11 cellular contexts compared by ENCODE assay signal in the genomic region with DNA sequence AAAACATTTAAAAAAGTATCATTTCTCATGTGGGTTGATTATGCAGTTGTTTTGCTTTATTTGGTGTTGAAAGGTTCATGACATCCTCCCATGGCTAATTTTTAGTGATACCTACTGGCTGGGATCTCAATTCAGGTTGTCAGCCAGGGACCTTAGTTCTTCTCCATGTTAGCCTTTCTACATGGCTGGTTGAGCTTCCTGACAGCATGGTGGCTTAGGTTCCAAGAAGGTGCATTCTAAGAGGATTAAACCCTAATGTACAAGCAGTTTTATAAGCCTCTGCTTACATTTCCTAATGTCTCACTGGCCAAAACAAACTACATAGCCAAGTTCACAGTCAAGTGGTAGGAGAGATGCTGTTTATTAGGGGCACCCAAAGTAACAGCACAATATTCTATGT. TPM values are rescaled to one million over a fixed set of nuclear protein-coding genes. Genes with fewer than 3 reads are reported as not detected.
"Had no signal": no experiment of that assay in that cellular context is flagged by ENCODE, and none has a peak within 500 bp of the region (broad histone marks: within the 10 kb centered on the region; RNA-seq: fewer than 3 reads in every experiment).

No MANE protein-coding gene starts in this region.

- H3K36me3 ChIP-seq: HAP-1 had no signal

- H3K4me2 ChIP-seq: GM23338 had no signal

- ATAC-seq: GM23338, HCT116 had no signal

- FAIRE-seq: H1, H54 had no signal

- H2AFZ ChIP-seq: GM23248, GM23338 had no signal

- H3K4me3 ChIP-seq: GM23248, GM23338, HAP-1 had no signal

- H3K9ac ChIP-seq: GM23248 had no signal

- DNase-seq: GM23248, GOT3, H7, H9, HCEC 1CT, HFFc6 had no signal

- H3K27ac ChIP-seq: GM23248 had no signal

RNA-seq across cellular contexts. Expression of gene TM6SF1, which starts 9.4 kb away (rescaled TPM):
- total RNA-seq: GM23248 had no signal
